ENCODE assay signal across 12 cellular contexts in the genomic region with DNA sequence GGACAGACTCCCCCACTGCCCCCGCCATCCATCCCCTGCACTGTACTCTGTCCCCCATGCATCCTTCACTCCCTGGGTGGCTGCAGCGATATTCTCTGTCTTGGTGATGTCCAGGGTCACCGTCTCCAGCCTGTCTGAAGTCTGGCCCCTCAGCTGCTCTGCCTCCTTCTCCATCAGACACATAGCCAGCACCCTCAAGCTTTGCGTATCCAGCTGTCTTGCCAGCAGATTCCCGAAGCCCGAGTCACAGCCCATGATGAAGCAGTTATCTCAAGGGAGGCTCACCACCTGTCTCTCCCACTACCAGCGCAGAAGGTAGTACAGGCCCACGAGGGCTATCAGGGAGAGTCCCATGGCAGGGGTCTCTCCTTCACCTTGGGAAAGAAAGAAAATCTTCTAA.
A peak's percentile ranks its signal among the peaks of the same experiment; 100 is the strongest.
DNase-seq lines count a peak whose midpoint lies in the region; ATAC-seq, FAIRE-seq and TF ChIP-seq lines count a peak whose summit lies in the region.
"Had no signal": no experiment of that assay in that cellular context is flagged by ENCODE, and none has a peak within 500 bp of the region (broad histone marks: within the 10 kb centered on the region; RNA-seq: fewer than 3 reads in every experiment).

No MANE protein-coding gene starts in this region.

- no peaks in the 10 kb centered on the region for H3K4me1 Mint-ChIP-seq in endodermal cell

- H3K4me3 ChIP-seq in endodermal cell (ENCODE audit: low read length) (no peak overlapping the region), ovary (no peak overlapping the region), aorta (ENCODE audit: low read length in 2 of 2) (no peak overlapping the region)
- H3K4me3 ChIP-seq: BLaER1 had no signal

- H3K4me1 ChIP-seq in endodermal cell (ENCODE audit: control insufficient read depth, insufficient read depth, low read length) (no peaks in the 10 kb centered on the region), ovary (ENCODE audit: insufficient read depth) (peaks cover 20% of the 10 kb centered on the region), aorta (ENCODE audit: control insufficient read depth in 1 of 2, insufficient read depth in 2 of 2, low read length in 2 of 2) (no peaks in the 10 kb centered on the region)

- no peaks in the 10 kb centered on the region for H3K36me3 Mint-ChIP-seq in endodermal cell (ENCODE audit: low read depth)

- TF ChIP-seq POLR2A in ovary (IDR thresholded peaks at IDR 0.05), result no peak

- H3K27ac Mint-ChIP-seq in endodermal cell, result no peak overlapping the region
- H3K27ac Mint-ChIP-seq: activated CD4-positive, alpha-beta T cell treated with anti-CD3 and anti-CD28 coated beads, Interleukin-2, amount 10 ng/mL, durations not matched to agents 24 days and 14 days had no signal

- H3K9me3 ChIP-seq in endodermal cell (ENCODE audit: control insufficient read depth, low read length) (no peaks in the 10 kb centered on the region), ovary (no peaks in the 10 kb centered on the region), aorta (ENCODE audit: control insufficient read depth, low read length) (no peaks in the 10 kb centered on the region)
- H3K9me3 ChIP-seq: BLaER1 had no signal

- H3K36me3 ChIP-seq in endodermal cell (ENCODE audit: control insufficient read depth, insufficient read depth, low read length), result no peaks in the 10 kb centered on the region
- H3K36me3 ChIP-seq in ovary, result no peaks in the 10 kb centered on the region
- H3K36me3 ChIP-seq in aorta (ENCODE audit: control insufficient read depth in 1 of 2, insufficient read depth in 2 of 2, low read length in 1 of 2), result no peaks in the 10 kb centered on the region
- H3K36me3 ChIP-seq: BLaER1 had no signal

- WGBS in endodermal cell (ENCODE audit: insufficient coverage in 1 of 2, insufficient read length in 1 of 2), 2 experiments, result 80 to 88% methylated on average over 4 to 8 of the region's 8 CpGs
- WGBS in ovary, 3 donors, result 29 to 40% (median 37%) methylated on average over 8 of the region's 8 CpGs
- WGBS in aorta, 2 donors, result 80 to 81% methylated on average over 8 of the region's 8 CpGs

- intact Hi-C loops in ovary (cut with DNase I), result no loop called here
- intact Hi-C loops in aorta (cut with DNase I), result no loop called here

- no peak for ATAC-seq in GM21390 (IDR thresholded peaks at IDR 0.05; ENCODE audit: unreplicated experiment)
- no peak for ATAC-seq in aorta (ENCODE audit: low FRiP score)
- no peak for ATAC-seq in HG03521 (IDR thresholded peaks at IDR 0.05; ENCODE audit: unreplicated experiment)

- peaks cover 6% of the 10 kb centered on the region for H3K27me3 Mint-ChIP-seq in endodermal cell (ENCODE audit: insufficient read depth)

- TF ChIP-seq EP300 in ovary (IDR thresholded peaks at IDR 0.05), result no peak

- no peak overlapping the region for H3K27ac ChIP-seq in endodermal cell (ENCODE audit: low read depth, low read length)
- peak overlapping the region in 1 of 2 donors; percentile 53 for H3K27ac ChIP-seq in ovary
- H3K27ac ChIP-seq in aorta (ENCODE audit: low read depth in 1 of 2, low read length in 2 of 2), result no peak overlapping the region
- H3K27ac ChIP-seq: BLaER1 had no signal

- DNase-seq in ELF-1 (ENCODE audit: low read depth, low spot score) (peak; percentile 6), NCI-H226 (peak; percentile 91), endodermal cell (peak; percentile 73), ovary (peak; percentile 24 to 53 (median 34)), HTR-8/SVneo (ENCODE audit: insufficient read length, low spot score) (no peak), aorta (no peak)
- DNase-seq: activated CD4-positive, alpha-beta T cell treated with anti-CD3 and anti-CD28 coated beads, Interleukin-2, amount 10 ng/mL, durations not matched to agents 24 days and 14 days; NCI-H1930; occipital lobe had no signal

- H3K27me3 ChIP-seq in endodermal cell (ENCODE audit: control insufficient read depth, insufficient read depth, low read length, poor library complexity, severe bottlenecking) (no peaks in the 10 kb centered on the region), ovary (no peaks in the 10 kb centered on the region), aorta (ENCODE audit: control insufficient read depth in 1 of 2, insufficient read depth in 2 of 2, low read length in 1 of 2) (no peaks in the 10 kb centered on the region)
- H3K27me3 ChIP-seq: BLaER1 had no signal

- no peaks in the 10 kb centered on the region for H3K9me3 Mint-ChIP-seq in endodermal cell

- H3K4me3 Mint-ChIP-seq in endodermal cell, result no peak overlapping the region
- H3K4me3 Mint-ChIP-seq: activated CD4-positive, alpha-beta T cell treated with anti-CD3 and anti-CD28 coated beads, Interleukin-2, amount 10 ng/mL, durations not matched to agents 24 days and 14 days had no signal

- no peak for TF ChIP-seq CTCF in endodermal cell (conservative IDR thresholded peaks at IDR 0.05)
- no peak for TF ChIP-seq CTCF in ovary (IDR thresholded peaks at IDR 0.05)

- FAIRE-seq in HTR-8/SVneo (lab: Jason Lieb, UNC), result no peak

- no peak overlapping the region for H3K9ac ChIP-seq in endodermal cell (ENCODE audit: extremely low read depth, low read length, poor library complexity, severe bottlenecking)
- H3K9ac ChIP-seq: BLaER1 had no signal

Comparison
In these comparisons a context has a peak if more than half of its experiments do, and no peak if none do; other contexts are left out.
1. DNase-seq: peak in ELF-1 (single experiment), NCI-H226 (single experiment), endodermal cell (single experiment) and ovary (5 of 5); none in HTR-8/SVneo (single experiment) and aorta (0 of 2).